25 cellular contexts compared by ENCODE assay signal in the genomic region with DNA sequence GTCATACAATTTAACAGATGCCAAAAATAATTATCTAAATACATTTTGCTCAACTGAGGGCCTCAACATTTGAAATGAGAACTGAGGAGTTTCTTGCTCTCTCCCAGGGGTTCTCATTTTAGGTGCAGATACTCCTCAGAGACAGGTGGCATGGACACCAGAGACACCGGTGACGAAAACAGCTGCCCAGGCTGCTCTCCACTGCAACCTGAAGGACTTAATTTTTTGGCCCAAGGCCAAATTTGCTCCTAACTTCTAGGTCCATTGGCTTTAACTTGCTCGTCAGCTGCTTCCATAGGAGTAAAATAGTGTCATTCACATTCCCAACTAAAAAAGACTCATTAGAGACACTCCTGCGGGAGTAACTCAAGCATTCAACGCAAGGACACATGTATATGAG.
DNase-seq lines count a peak whose midpoint lies in the region; ATAC-seq and TF ChIP-seq lines count a peak whose summit lies in the region.
"Had no signal": no experiment of that assay in that cellular context is flagged by ENCODE, and none has a peak within 500 bp of the region (broad histone marks: within the 10 kb centered on the region; RNA-seq: fewer than 3 reads in every experiment).

No MANE protein-coding gene starts in this region.

- ATAC-seq in WTC11 (no peak), GM21526 (IDR thresholded peaks at IDR 0.05; ENCODE audit: low FRiP score, unreplicated experiment) (no peak)

- peaks cover 15% of the 10 kb centered on the region for H3K4me1 Mint-ChIP-seq in WTC11
- H3K4me1 Mint-ChIP-seq: B cell had no signal

- 0 out of 2 replicates have a peak overlapping the region, but pooled peaks have one; percentile 14 for H3K27ac Mint-ChIP-seq in WTC11
- H3K27ac Mint-ChIP-seq: B cell; H9; stimulated activated naive CD8-positive, alpha-beta T cell treated with anti-CD3 and anti-CD28 coated beads, Interleukin-15, Interleukin-2, amounts not matched to agents 100 ng/mL and 50 ng/mL, for 24 hours had no signal

- H3K9me3 Mint-ChIP-seq in WTC11, result peaks cover 3% of the 10 kb centered on the region; the same call in 1 of the 2 replicates
- H3K9me3 Mint-ChIP-seq: H9; stimulated activated naive CD8-positive, alpha-beta T cell treated with anti-CD3 and anti-CD28 coated beads, Interleukin-15, Interleukin-2, amounts not matched to agents 100 ng/mL and 50 ng/mL, for 24 hours had no signal

- H3K9ac ChIP-seq in mesendoderm (ENCODE audit: low read length), result no peak overlapping the region

- no peak overlapping the region for H3K23ac ChIP-seq in mesendoderm (ENCODE audit: low read length)

- H3K56ac ChIP-seq in mesendoderm (ENCODE audit: low read length), result no peak overlapping the region

- H4K5ac ChIP-seq in mesendoderm (ENCODE audit: low read length), result no peak overlapping the region

- H3K36me3 Mint-ChIP-seq in WTC11, result peaks cover 5% of the 10 kb centered on the region; the same call in 1 of the 2 replicates

- POLR2A ChIA-PET in WTC11 (lab: Charles Lee), result no interaction called here

- WGBS in mesendoderm (ENCODE audit: extremely low coverage, insufficient coverage, low lambda C conversion rate), result no CpG with 5 or more reads among the region's 5 CpGs

- no peaks in the 10 kb centered on the region for H3K27me3 ChIP-seq in mesendoderm (ENCODE audit: insufficient read depth, low read length, poor library complexity)
- H3K27me3 ChIP-seq: adrenal gland, spleen, upper lobe of left lung had no signal

- peaks cover 4% of the 10 kb centered on the region for H3K79me1 ChIP-seq in mesendoderm (ENCODE audit: low read length)

- no peak overlapping the region for H3K4me2 ChIP-seq in mesendoderm (ENCODE audit: low read length)

- CTCF ChIA-PET in WTC11 (lab: Charles Lee), result no interaction called here

- no peaks in the 10 kb centered on the region for H3K27me3 Mint-ChIP-seq in WTC11 (ENCODE audit: low read depth)
- H3K27me3 Mint-ChIP-seq: B cell; stimulated activated naive CD8-positive, alpha-beta T cell treated with anti-CD3 and anti-CD28 coated beads, Interleukin-15, Interleukin-2, amounts not matched to agents 100 ng/mL and 50 ng/mL, for 24 hours had no signal

- H2AK5ac ChIP-seq in mesendoderm (ENCODE audit: low read length), result no peak overlapping the region

- no peak overlapping the region for H3K4me3 ChIP-seq in mesendoderm (ENCODE audit: low read length)
- H3K4me3 ChIP-seq: adrenal gland, coronary artery, left ventricle myocardium inferior, spleen, upper lobe of left lung had no signal

- no peak overlapping the region for H2BK120ac ChIP-seq in mesendoderm (ENCODE audit: low read depth, low read length)

- no peaks in the 10 kb centered on the region for H3K36me3 ChIP-seq in mesendoderm (ENCODE audit: control insufficient read depth, insufficient read depth, low read length)
- H3K36me3 ChIP-seq: adrenal gland, left ventricle myocardium inferior, WERI-Rb-1 had no signal

- H3K4me1 ChIP-seq in mesendoderm (ENCODE audit: control insufficient read depth, low read depth, low read length), result no peaks in the 10 kb centered on the region
- H3K4me1 ChIP-seq: Caco-2 had no signal

- H3K79me2 ChIP-seq in mesendoderm (ENCODE audit: control insufficient read depth, insufficient read depth, low read length), result no peaks in the 10 kb centered on the region

- no peak overlapping the region for H2BK15ac ChIP-seq in mesendoderm (replicated peaks; ENCODE audit: low read depth)

- H4K8ac ChIP-seq in mesendoderm (ENCODE audit: low read depth, low read length), result no peak overlapping the region

- H3K27ac ChIP-seq in mesendoderm (ENCODE audit: low read depth, low read length), result no peak overlapping the region
- H3K27ac ChIP-seq: adrenal gland, coronary artery, spleen, upper lobe of left lung, WERI-Rb-1 had no signal

- DNase-seq in NCI-H1436 (lab: John Stamatoyannopoulos, UW) (peak; percentile 45), NCI-H1436 treated with DMSO at 0.1 percent for 48 hours (lab: John Stamatoyannopoulos, UW) (no peak), NCI-H510A treated with DMSO at 0.1 percent for 48 hours (lab: John Stamatoyannopoulos, UW) (peak; percentile 83), WTC11 (ENCODE audit: low spot score) (no peak), cortex of kidney (lab: John Stamatoyannopoulos, UW) (no peak), OCI-M1 (lab: John Stamatoyannopoulos, UW) (no peak), mesendoderm (no peak)
- DNase-seq: activated CD4-positive, alpha-beta T cell treated with anti-CD3 and anti-CD28 coated beads, Interleukin-2, amount 50 U/mL, for 4 hours; activated gamma-delta T cell treated with Interleukin-2 at 50 U/mL for 16 hours; adrenal gland; Caco-2; H9; head of caudate nucleus; Kasumi-1; left ventricle myocardium inferior; NCI-H1694; NCI-H446 treated with DMSO at 0.1 percent for 48 hours; spleen; stimulated activated CD4-positive, alpha-beta T cell treated with anti-CD3 and anti-CD28 coated beads, Interleukin-4, amount 100 ng/mL, for 24 hours; upper lobe of left lung; WERI-Rb-1 had no signal

- H2BK5ac ChIP-seq in mesendoderm (ENCODE audit: low read length), result no peak overlapping the region

- no peak overlapping the region for H3K4ac ChIP-seq in mesendoderm (ENCODE audit: low read depth, low read length)

- no peak overlapping the region for H3K18ac ChIP-seq in mesendoderm (ENCODE audit: low read length)

- H3K4me3 Mint-ChIP-seq in WTC11, result no peak overlapping the region
- H3K4me3 Mint-ChIP-seq: B cell; H9; stimulated activated naive CD8-positive, alpha-beta T cell treated with anti-CD3 and anti-CD28 coated beads, Interleukin-15, Interleukin-2, amounts not matched to agents 100 ng/mL and 50 ng/mL, for 24 hours had no signal

- TF ChIP-seq CTCF in WTC11 (IDR thresholded peaks at IDR 0.05), result no peak

TF ChIP-seq in WTC11, 78 proteins besides CTCF, POLR2A, EP300 and RAD21 (continues in another document):
- TF ChIP-seq ATF1 (CRISPR knock-in tag; IDR thresholded peaks at IDR 0.05) (no peak), ZNF423 (CRISPR knock-in tag; IDR thresholded peaks at IDR 0.05) (no peak), CBFB (CRISPR knock-in tag; IDR thresholded peaks at IDR 0.05; ENCODE audit: low read depth) (no peak), ZNF396 (CRISPR knock-in tag; IDR thresholded peaks at IDR 0.05; ENCODE audit: borderline replicate concordance) (no peak), NFATC4 (CRISPR knock-in tag; IDR thresholded peaks at IDR 0.05) (no peak), AR (CRISPR knock-in tag; IDR thresholded peaks at IDR 0.05) (no peak), ERG (CRISPR knock-in tag; IDR thresholded peaks at IDR 0.05) (no peak), E2F4 (CRISPR knock-in tag; IDR thresholded peaks at IDR 0.05; ENCODE audit: borderline replicate concordance, low read depth) (no peak), SOX15 (CRISPR knock-in tag; IDR thresholded peaks at IDR 0.05) (no peak), SP1 (CRISPR knock-in tag; conservative IDR thresholded peaks at IDR 0.05) (no peak), RORB (CRISPR knock-in tag; IDR thresholded peaks at IDR 0.05) (no peak)

Comparison
In these comparisons a context has a peak if more than half of its experiments do, and no peak if none do; other contexts are left out.
1. DNase-seq: peak in NCI-H1436 (single experiment) and NCI-H510A treated with DMSO at 0.1 percent for 48 hours (single experiment); none in NCI-H1436 treated with DMSO at 0.1 percent for 48 hours (single experiment), WTC11 (single experiment), cortex of kidney (single experiment), OCI-M1 (single experiment) and mesendoderm (single experiment).